Comparison of ENCODE assay signal across 21 cellular contexts in the genomic region with DNA sequence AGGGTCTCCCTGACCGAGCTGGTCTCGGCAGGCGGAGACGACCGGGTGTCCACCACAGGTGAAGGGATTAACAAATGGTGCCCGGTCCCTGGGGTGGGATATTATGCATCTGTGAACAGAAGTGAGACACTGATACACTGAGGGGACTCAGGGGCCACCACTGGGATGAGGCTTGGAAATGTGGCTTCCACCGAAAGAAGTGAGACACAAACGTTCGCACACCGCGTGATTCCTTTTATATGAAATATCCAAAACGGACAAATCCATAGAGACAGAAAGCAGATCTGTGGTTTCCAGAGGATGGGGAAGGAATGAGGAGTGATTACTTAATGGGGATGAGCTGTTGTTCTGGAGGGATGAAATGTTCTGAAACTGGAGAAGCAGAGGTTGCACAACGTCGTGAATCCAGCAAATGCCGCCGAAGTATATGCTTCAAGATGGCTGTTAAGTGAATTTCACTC. TPM values are rescaled to one million over a fixed set of nuclear protein-coding genes. Genes with fewer than 3 reads are reported as not detected.
DNase-seq lines count a peak whose midpoint lies in the region; ATAC-seq and TF ChIP-seq lines count a peak whose summit lies in the region.
"Had no signal": no experiment of that assay in that cellular context is flagged by ENCODE, and none has a peak within 500 bp of the region (broad histone marks: within the 10 kb centered on the region; RNA-seq: fewer than 3 reads in every experiment).

No MANE protein-coding gene starts in this region.

- H3K79me2 ChIP-seq in ACC112 (ENCODE audit: control insufficient read depth, insufficient read depth, low read length, unreplicated experiment): no peaks in the 10 kb centered on the region

- peaks cover 7% of the 10 kb centered on the region for H3K27me3 Mint-ChIP-seq in HFFc6 (ENCODE audit: insufficient read depth)

- peak overlapping the region; percentile 95 for H3K27ac Mint-ChIP-seq in HFFc6
- H3K27ac Mint-ChIP-seq: B cell, memory B cell, T-helper 17 cell had no signal

- no peak overlapping the region for H2AFZ ChIP-seq in ACC112 (ENCODE audit: low read length, unreplicated experiment)

- H3K4me1 Mint-ChIP-seq in HFFc6 (ENCODE audit: low read depth): peaks cover 46% of the 10 kb centered on the region
- H3K4me1 Mint-ChIP-seq: B cell, memory B cell had no signal

- ATAC-seq in HG02973 (IDR thresholded peaks at IDR 0.05; ENCODE audit: unreplicated experiment): no peak
- no peak for ATAC-seq in GM21367 (IDR thresholded peaks at IDR 0.05; ENCODE audit: unreplicated experiment)
- ATAC-seq: GM12878, T-helper 17 cell, upper lobe of right lung had no signal

- peak overlapping the region; percentile 41; the same call in 1 of the 2 replicates for H3K4me3 Mint-ChIP-seq in HFFc6
- H3K4me3 Mint-ChIP-seq: B cell; central memory CD8-positive, alpha-beta T cell; memory B cell; T-helper 17 cell had no signal

- H3K4me1 ChIP-seq in ACC112 (ENCODE audit: control insufficient read depth, insufficient read depth, low read length, unreplicated experiment): peaks cover 29% of the 10 kb centered on the region

- peak; percentile 61 for DNase-seq in HFFc6
- peak; percentile 57 for DNase-seq in epidermal melanocyte (ENCODE audit: insufficient read length, low spot score)
- DNase-seq in posterior vena cava (ENCODE audit: low spot score): peak; percentile 74
- no peak for DNase-seq in NCI-H2029 treated with DMSO at 0.1 percent for 48 hours (lab: John Stamatoyannopoulos, UW)
- DNase-seq in SW480 (ENCODE audit: low spot score): no peak
- DNase-seq: activated CD4-positive, alpha-beta T cell treated with anti-CD3 and anti-CD28 coated beads, Interleukin-2, amount 50 U/mL, for 4 hours; activated gamma-delta T cell; DMS79 treated with DMSO at 0.1 percent for 48 hours; GOT3; occipital lobe; T-helper 17 cell; upper lobe of right lung had no signal

- H3K36me3 Mint-ChIP-seq in HFFc6 (ENCODE audit: low read depth): peaks cover 50% of the 10 kb centered on the region

- peak overlapping the region; percentile 43; the same call in 1 of the 2 replicates for H3K27ac ChIP-seq in ACC112 (ENCODE audit: low read depth, low read length)
- H3K27ac ChIP-seq: HL-60, upper lobe of right lung had no signal

- H3K4me3 ChIP-seq in ACC112 (ENCODE audit: low read depth, low read length): no peak overlapping the region
- H3K4me3 ChIP-seq: GM12878, upper lobe of right lung had no signal

- H3K9me3 Mint-ChIP-seq in HFFc6: peaks cover 24% of the 10 kb centered on the region

- intact Hi-C loops in posterior vena cava (cut with DNase I): no loop called here

- no peaks in the 10 kb centered on the region for H3K36me3 ChIP-seq in ACC112 (ENCODE audit: insufficient read depth, low read length)
- H3K36me3 ChIP-seq: upper lobe of right lung had no signal

- no peak for TF ChIP-seq CTCF in HFFc6 (IDR thresholded peaks at IDR 0.05)

- H3K27me3 ChIP-seq in ACC112 (ENCODE audit: insufficient read depth, low read length): no peaks in the 10 kb centered on the region

RNA-seq across cellular contexts. Expression of a gene that starts 47.5 kb away (rescaled TPM):
- 1 to 10 TPM; 1.4 to 2.5 (median 2.0) TPM for total RNA-seq in HFFc6 (2021; fragmentation: NEBNext Ultra II Directional; extraction: Animal tissue kit (Norgen Biotek cat#: 25700))
- total RNA-seq in posterior vena cava: 1 to 10 TPM; 1.2 to 1.9 TPM
- total RNA-seq: epithelial cell of proximal tubule had no signal

Comparison
In these comparisons a context has a peak if more than half of its experiments do, and no peak if none do; other contexts are left out.
1. DNase-seq: peak in HFFc6 (single experiment), epidermal melanocyte (single experiment) and posterior vena cava (single experiment); none in NCI-H2029 treated with DMSO at 0.1 percent for 48 hours (single experiment) and SW480 (single experiment).